8 cellular contexts compared by ENCODE assay signal in genomic region chr11:113242767-113243397, GRCh38.
A peak's percentile ranks its signal among the peaks of the same experiment; 100 is the strongest.
DNase-seq lines count a peak whose midpoint lies in the region; ATAC-seq and TF ChIP-seq lines count a peak whose summit lies in the region.

No MANE protein-coding gene starts in this region.

- no peak for TF ChIP-seq EP300 in ovary (IDR thresholded peaks at IDR 0.05)

- DNase-seq in CD14-positive monocyte (ENCODE audit: low spot score) = no peak
- peak; percentile 88 for DNase-seq in RPMI7951 (ENCODE audit: low read depth)
- DNase-seq in fibroblast of gingiva (ENCODE audit: low read depth) = peak; percentile 67
- peak in 3 of 5 donors; percentile 35 to 38 (median 36) for DNase-seq in ovary
- no peak for DNase-seq in HEK293T (ENCODE audit: extremely low spot score)

- no peak overlapping the region for H3K27ac Mint-ChIP-seq in CD14-positive monocyte

- peaks cover 3% of the 10 kb centered on the region for H3K4me1 ChIP-seq in ovary (ENCODE audit: insufficient read depth)

- POLR2A ChIA-PET in HEK293T (lab: Yijun Ruan, JAX) = no interaction called here

- TF ChIP-seq CTCF in CD14-positive monocyte (IDR thresholded peaks at IDR 0.05) = no peak
- TF ChIP-seq CTCF in ovary (IDR thresholded peaks at IDR 0.05) = no peak

- 17 to 22% (median 19%) methylated on average over 21 of the region's 21 CpGs for WGBS in ovary, 3 donors

- peak overlapping the region in 1 of 2 donors; percentile 34 for H3K27ac ChIP-seq in ovary

- H3K9me3 ChIP-seq in ovary = no peaks in the 10 kb centered on the region

- peak overlapping the region; percentile 59 to 81 for H3K4me3 Mint-ChIP-seq in CD14-positive monocyte

- H3K27me3 Mint-ChIP-seq in CD14-positive monocyte (ENCODE audit: low read depth in 3 of 3) = peaks cover 20 to 48% (median 27%) of the 10 kb centered on the region in 3 donors

- ATAC-seq in esophagus mucosa (no peak), GM19351 (IDR thresholded peaks at IDR 0.05; ENCODE audit: unreplicated experiment) (no peak), GM21717 (IDR thresholded peaks at IDR 0.05; ENCODE audit: unreplicated experiment) (no peak)

- no peaks in the 10 kb centered on the region for H3K27me3 ChIP-seq in ovary

- no peaks in the 10 kb centered on the region for H3K36me3 Mint-ChIP-seq in CD14-positive monocyte

- TF ChIP-seq POLR2A in ovary (IDR thresholded peaks at IDR 0.05) = no peak

- no peaks in the 10 kb centered on the region for H3K36me3 ChIP-seq in ovary

- H3K4me1 Mint-ChIP-seq in CD14-positive monocyte = peaks cover 12% of the 10 kb centered on the region

- H3K4me3 ChIP-seq in ovary = peak overlapping the region; percentile 12

- peaks cover 0 to 8% (median 0%) of the 10 kb centered on the region in 7 donors for H3K9me3 Mint-ChIP-seq in CD14-positive monocyte

- intact Hi-C loops in CD14-positive monocyte (cut with micrococcal nuclease) (no loop called here), ovary (cut with DNase I) (no loop called here)

- CTCF ChIA-PET in HEK293T (lab: Yijun Ruan, JAX) = interaction anchor here (0.5 kb wide), 1 partner anchor 59 kb away, joined by 3 read pairs; no protein-coding TSS in a partner anchor

TF ChIP-seq in HEK293T, 16 proteins besides CTCF, POLR2A, EP300 and RAD21:
- TF ChIP-seq BHLHE40 (IDR thresholded peaks at IDR 0.05; ENCODE audit: borderline replicate concordance) (no peak), ZNF384 (IDR thresholded peaks at IDR 0.05) (no peak), FOXK2 (IDR thresholded peaks at IDR 0.05) (no peak), NFRKB (IDR thresholded peaks at IDR 0.05) (no peak), SUZ12 (IDR thresholded peaks at IDR 0.05) (no peak), FOXA1 (IDR thresholded peaks at IDR 0.05) (no peak), TARDBP (IDR thresholded peaks at IDR 0.05) (no peak), FOXM1 (IDR thresholded peaks at IDR 0.05; ENCODE audit: borderline replicate concordance) (no peak), ARNT (IDR thresholded peaks at IDR 0.05) (no peak), HDGF (IDR thresholded peaks at IDR 0.05; ENCODE audit: borderline replicate concordance) (no peak), SP1 (IDR thresholded peaks at IDR 0.05) (no peak)

Comparison
In these comparisons a context has a peak if more than half of its experiments do, and no peak if none do; other contexts are left out.
1. DNase-seq: peak in RPMI7951 (single experiment), fibroblast of gingiva (single experiment) and ovary (3 of 5); none in CD14-positive monocyte (single experiment) and HEK293T (single experiment).